In genomic region chr6:85402922-85403321, GRCh38 we compare ENCODE assay signal across 15 cellular contexts. TPM values are rescaled to one million over a fixed set of nuclear protein-coding genes. Genes with fewer than 3 reads are reported as not detected.
A peak's percentile ranks its signal among the peaks of the same experiment; 100 is the strongest.
DNase-seq lines count a peak whose midpoint lies in the region; ATAC-seq and TF ChIP-seq lines count a peak whose summit lies in the region.
"Had no signal": no experiment of that assay in that cellular context is flagged by ENCODE, and none has a peak within 500 bp of the region (broad histone marks: within the 10 kb centered on the region; RNA-seq: fewer than 3 reads in every experiment).

No MANE protein-coding gene starts in this region.

- H3K9me3 ChIP-seq in fibroblast of lung (ENCODE audit: control insufficient read depth, insufficient read depth, low read depth, low read length) (no peaks in the 10 kb centered on the region), stomach (no peaks in the 10 kb centered on the region)
- H3K9me3 ChIP-seq: gastrocnemius medialis had no signal

- no peak overlapping the region for H3K4me3 ChIP-seq in fibroblast of lung (replicated peaks in 1 of 4; ENCODE audit: control extremely low read depth in 1 of 4, insufficient read depth in 1 of 4, low read depth in 3 of 4, low read length in 4 of 4)
- H3K4me3 ChIP-seq in stomach: no peak overlapping the region
- H3K4me3 ChIP-seq: gastrocnemius medialis had no signal

- H3K4me1 ChIP-seq in fibroblast of lung (ENCODE audit: control insufficient read depth, extremely low read depth, insufficient read depth, low read length) (peaks cover 25% of the 10 kb centered on the region), stomach (peaks cover 26 to 46% (median 37%) of the 10 kb centered on the region in 4 donors)
- H3K4me1 ChIP-seq: gastrocnemius medialis had no signal

- no peaks in the 10 kb centered on the region for H3K27me3 ChIP-seq in fibroblast of lung (ENCODE audit: control insufficient read depth, insufficient read depth, low read length)
- H3K27me3 ChIP-seq in stomach: no peaks in the 10 kb centered on the region
- H3K27me3 ChIP-seq: gastrocnemius medialis had no signal

- CTCF ChIA-PET in activated CD8-positive, alpha-beta T cell treated with anti-CD3 and anti-CD28 coated beads for 36 hours (lab: Charles Lee): interaction anchor here (1.0 to 5.6 kb wide), 5 partner anchors 15 to 80 kb away, joined by 3 to 31 read pairs (median 3); no protein-coding TSS in a partner anchor

- H3K4me1 Mint-ChIP-seq in HFFc6 (ENCODE audit: low read depth) (peaks cover 84% of the 10 kb centered on the region), type B pancreatic cell (ENCODE audit: unreplicated experiment) (peaks cover 29% of the 10 kb centered on the region)
- peaks cover 60% of the 10 kb centered on the region for H3K4me1 Mint-ChIP-seq in activated CD8-positive, alpha-beta T cell treated with anti-CD3 and anti-CD28 coated beads for 36 hours (ENCODE audit: low read depth)

- intact Hi-C loops in activated CD8-positive, alpha-beta T cell treated with anti-CD3 and anti-CD28 coated beads for 36 hours (cut with micrococcal nuclease): no loop called here
- intact Hi-C loops in stomach (cut with DNase I; ENCODE audit: low total_unique reads): no loop called here

- H3K79me2 ChIP-seq in fibroblast of lung (ENCODE audit: control insufficient read depth, insufficient read depth, low read length): no peaks in the 10 kb centered on the region

- POLR2A ChIA-PET in activated CD8-positive, alpha-beta T cell treated with anti-CD3 and anti-CD28 coated beads for 36 hours (lab: Charles Lee): interaction anchor here (0.8 kb wide), 1 partner anchor 66 kb away, joined by 3 read pairs; no protein-coding TSS in a partner anchor

- H4K20me1 ChIP-seq in fibroblast of lung (ENCODE audit: control insufficient read depth, extremely low read depth, insufficient read depth, low read length): no peaks in the 10 kb centered on the region

- no peak for ATAC-seq in activated CD8-positive, alpha-beta T cell treated with anti-CD3 and anti-CD28 coated beads for 36 hours
- ATAC-seq in HG03457 (IDR thresholded peaks at IDR 0.05; ENCODE audit: unreplicated experiment): no peak
- ATAC-seq: gastrocnemius medialis, natural killer cell had no signal

- no peak for DNase-seq in HFFc6
- DNase-seq in activated CD8-positive, alpha-beta T cell treated with anti-CD3 and anti-CD28 coated beads for 36 hours: no peak
- DNase-seq in fibroblast of lung (ENCODE audit: low read depth in 2 of 2): no peak
- no peak for DNase-seq in stomach
- no peak for DNase-seq in type B pancreatic cell (ENCODE audit: extremely low spot score, unreplicated experiment)
- no peak for DNase-seq in DMS 273 treated with DMSO at 0.1 percent for 48 hours (lab: John Stamatoyannopoulos, UW)
- no peak for DNase-seq in AG08395 (ENCODE audit: low spot score)
- DNase-seq: gastrocnemius medialis, natural killer cell, NCI-H1105, NCI-H446 treated with DMSO at 0.1 percent for 48 hours, right cardiac atrium had no signal

- no peak for TF ChIP-seq POLR2A in stomach (IDR thresholded peaks at IDR 0.05)

- no peak overlapping the region for H3K9ac ChIP-seq in fibroblast of lung (ENCODE audit: insufficient read depth, low read length)

- H3K36me3 ChIP-seq in fibroblast of lung (ENCODE audit: control insufficient read depth, insufficient read depth, low read length): no peaks in the 10 kb centered on the region
- H3K36me3 ChIP-seq in stomach: no peaks in the 10 kb centered on the region
- H3K36me3 ChIP-seq: gastrocnemius medialis had no signal

- H3K27ac ChIP-seq in fibroblast of lung (ENCODE audit: insufficient read depth, low read length): peak overlapping the region; percentile 87
- H3K27ac ChIP-seq in stomach: peak overlapping the region in 4 of 5 donors; percentile 37 to 84 (median 62)
- H3K27ac ChIP-seq: gastrocnemius medialis had no signal

- H3K4me3 Mint-ChIP-seq in HFFc6: peak overlapping the region; percentile 80
- H3K4me3 Mint-ChIP-seq in activated CD8-positive, alpha-beta T cell treated with anti-CD3 and anti-CD28 coated beads for 36 hours: no peak overlapping the region
- H3K4me3 Mint-ChIP-seq in type B pancreatic cell: no peak overlapping the region
- H3K4me3 Mint-ChIP-seq: natural killer cell had no signal

- peak overlapping the region; percentile 60 for H3K4me2 ChIP-seq in fibroblast of lung (ENCODE audit: extremely low read depth, insufficient read depth, low read length)

- WGBS in stomach, 5 donors: 61 to 67% (median 62%) methylated on average over 7 of the region's 7 CpGs

- TF ChIP-seq EP300 in stomach (IDR thresholded peaks at IDR 0.05): no peak

- H3K9me3 Mint-ChIP-seq in HFFc6 (no peaks in the 10 kb centered on the region), type B pancreatic cell (no peaks in the 10 kb centered on the region)
- H3K9me3 Mint-ChIP-seq in activated CD8-positive, alpha-beta T cell treated with anti-CD3 and anti-CD28 coated beads for 36 hours: no peaks in the 10 kb centered on the region
- H3K9me3 Mint-ChIP-seq: natural killer cell had no signal

- peaks cover 5% of the 10 kb centered on the region; the same call in 1 of the 2 replicates for H3K36me3 Mint-ChIP-seq in HFFc6 (ENCODE audit: low read depth)
- H3K36me3 Mint-ChIP-seq in activated CD8-positive, alpha-beta T cell treated with anti-CD3 and anti-CD28 coated beads for 36 hours (ENCODE audit: low read depth): no peaks in the 10 kb centered on the region
- H3K36me3 Mint-ChIP-seq in type B pancreatic cell: no peaks in the 10 kb centered on the region
- H3K36me3 Mint-ChIP-seq: activated naive CD4-positive, alpha-beta T cell treated with anti-CD3 and anti-CD28 coated beads, Interleukin-2, amount 50 U/mL, for 72 hours; IgD-negative memory B cell; natural killer cell had no signal

- H3K27me3 Mint-ChIP-seq in HFFc6 (ENCODE audit: insufficient read depth) (no peaks in the 10 kb centered on the region; the same call in 1 of the 2 replicates), type B pancreatic cell (no peaks in the 10 kb centered on the region)
- H3K27me3 Mint-ChIP-seq in activated CD8-positive, alpha-beta T cell treated with anti-CD3 and anti-CD28 coated beads for 36 hours: no peaks in the 10 kb centered on the region

- no peak overlapping the region for H2AFZ ChIP-seq in fibroblast of lung (ENCODE audit: low read length)

- peak overlapping the region; percentile 94 for H3K27ac Mint-ChIP-seq in HFFc6
- peak overlapping the region; percentile 39 for H3K27ac Mint-ChIP-seq in activated CD8-positive, alpha-beta T cell treated with anti-CD3 and anti-CD28 coated beads for 36 hours
- H3K27ac Mint-ChIP-seq in type B pancreatic cell: no peak overlapping the region
- H3K27ac Mint-ChIP-seq: activated naive CD4-positive, alpha-beta T cell treated with anti-CD3 and anti-CD28 coated beads, Interleukin-2, amount 50 U/mL, for 72 hours; IgD-negative memory B cell; natural killer cell had no signal

- TF ChIP-seq CTCF in HFFc6 (IDR thresholded peaks at IDR 0.05): no peak
- no peak for TF ChIP-seq CTCF in activated CD8-positive, alpha-beta T cell treated with anti-CD3 and anti-CD28 coated beads for 36 hours (IDR thresholded peaks at IDR 0.05)
- no peak for TF ChIP-seq CTCF in fibroblast of lung (conservative IDR thresholded peaks at IDR 0.05 in 1 of 2, IDR thresholded peaks at IDR 0.05 in 1 of 2; ENCODE audit: low read depth in 1 of 2, low read length in 2 of 2)
- TF ChIP-seq CTCF in stomach (IDR thresholded peaks at IDR 0.05): no peak
- TF ChIP-seq CTCF in type B pancreatic cell (conservative IDR thresholded peaks at IDR 0.05): no peak

RNA-seq across cellular contexts. Expression of gene NT5E, which starts 47.0 kb away (rescaled TPM):
- 100 to 1,000 TPM; 263 to 375 (median 316) TPM for total RNA-seq in HFFc6 (2021; fragmentation: NEBNext Ultra II Directional; extraction: Animal tissue kit (Norgen Biotek cat#: 25700))
- total RNA-seq in activated CD8-positive, alpha-beta T cell treated with anti-CD3 and anti-CD28 coated beads for 36 hours: 1 to 10 TPM; 5.2 to 6.7 TPM
- total RNA-seq in fibroblast of lung (111 and 257 TPM in 2 replicates), stomach (10 to 100 TPM in 3 of 5 donors, 1 to 10 TPM in 2; 6.8 to 18.8 (median 16.0) TPM), type B pancreatic cell (ENCODE audit: low replicate concordance) (6.6 and 11.6 TPM in 2 replicates)
- polyA plus RNA-seq in fibroblast of lung (217 and 324 TPM in 2 replicates), stomach (1 to 10 TPM; 2.9 to 4.1 (median 2.9) TPM)
- polyA plus RNA-seq in fibroblast of lung (2012): 125 and 203 TPM in 2 replicates
- 43.7 and 113 TPM in 2 replicates for polyA minus RNA-seq in fibroblast of lung (ENCODE audit: low replicate concordance)
